2 cellular contexts compared by ENCODE assay signal in the genomic region with DNA sequence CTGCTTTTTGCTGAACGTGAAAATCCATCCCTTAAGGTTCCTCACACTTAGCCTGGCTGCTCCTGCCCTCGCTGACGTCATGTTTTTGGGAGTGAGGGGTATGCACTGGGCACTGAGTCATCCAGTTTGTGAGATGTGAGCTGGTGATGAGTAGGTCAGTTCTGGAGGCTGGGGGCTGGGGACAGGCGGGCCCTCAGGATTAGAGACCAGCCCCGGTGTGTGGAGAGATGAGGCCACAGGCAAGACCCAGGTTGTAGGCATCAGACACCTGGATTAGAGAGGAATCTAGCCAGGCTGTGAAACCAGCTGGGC.
A peak's percentile ranks its signal among the peaks of the same experiment; 100 is the strongest.
TF ChIP-seq lines count a peak whose summit lies in the region.

No MANE protein-coding gene starts in this region.

TF ChIP-seq in HepG2, 621 proteins besides CTCF, POLR2A, EP300 and RAD21:
- TF ChIP-seq KAT8 (CRISPR knock-in tag; IDR thresholded peaks at IDR 0.05) (no peak), ATF7 (IDR thresholded peaks at IDR 0.05) (peak; percentile 91), ATF7 (CRISPR knock-in tag; IDR thresholded peaks at IDR 0.05) (no peak), XBP1 (CRISPR knock-in tag; IDR thresholded peaks at IDR 0.05) (no peak), GLI4 (CRISPR knock-in tag; IDR thresholded peaks at IDR 0.05; ENCODE audit: borderline replicate concordance) (no peak), CREB1 (IDR thresholded peaks at IDR 0.05) (peak; percentile 90), CREB1 (CRISPR knock-in tag; IDR thresholded peaks at IDR 0.05) (no peak), HMG20A (CRISPR knock-in tag; IDR thresholded peaks at IDR 0.05; ENCODE audit: borderline replicate concordance) (no peak), KDM5A (IDR thresholded peaks at IDR 0.05; ENCODE audit: borderline replicate concordance, low read length) (no peak), ZNF430 (CRISPR knock-in tag; IDR thresholded peaks at IDR 0.05) (no peak)
- TF ChIP-seq, protein P1, sequence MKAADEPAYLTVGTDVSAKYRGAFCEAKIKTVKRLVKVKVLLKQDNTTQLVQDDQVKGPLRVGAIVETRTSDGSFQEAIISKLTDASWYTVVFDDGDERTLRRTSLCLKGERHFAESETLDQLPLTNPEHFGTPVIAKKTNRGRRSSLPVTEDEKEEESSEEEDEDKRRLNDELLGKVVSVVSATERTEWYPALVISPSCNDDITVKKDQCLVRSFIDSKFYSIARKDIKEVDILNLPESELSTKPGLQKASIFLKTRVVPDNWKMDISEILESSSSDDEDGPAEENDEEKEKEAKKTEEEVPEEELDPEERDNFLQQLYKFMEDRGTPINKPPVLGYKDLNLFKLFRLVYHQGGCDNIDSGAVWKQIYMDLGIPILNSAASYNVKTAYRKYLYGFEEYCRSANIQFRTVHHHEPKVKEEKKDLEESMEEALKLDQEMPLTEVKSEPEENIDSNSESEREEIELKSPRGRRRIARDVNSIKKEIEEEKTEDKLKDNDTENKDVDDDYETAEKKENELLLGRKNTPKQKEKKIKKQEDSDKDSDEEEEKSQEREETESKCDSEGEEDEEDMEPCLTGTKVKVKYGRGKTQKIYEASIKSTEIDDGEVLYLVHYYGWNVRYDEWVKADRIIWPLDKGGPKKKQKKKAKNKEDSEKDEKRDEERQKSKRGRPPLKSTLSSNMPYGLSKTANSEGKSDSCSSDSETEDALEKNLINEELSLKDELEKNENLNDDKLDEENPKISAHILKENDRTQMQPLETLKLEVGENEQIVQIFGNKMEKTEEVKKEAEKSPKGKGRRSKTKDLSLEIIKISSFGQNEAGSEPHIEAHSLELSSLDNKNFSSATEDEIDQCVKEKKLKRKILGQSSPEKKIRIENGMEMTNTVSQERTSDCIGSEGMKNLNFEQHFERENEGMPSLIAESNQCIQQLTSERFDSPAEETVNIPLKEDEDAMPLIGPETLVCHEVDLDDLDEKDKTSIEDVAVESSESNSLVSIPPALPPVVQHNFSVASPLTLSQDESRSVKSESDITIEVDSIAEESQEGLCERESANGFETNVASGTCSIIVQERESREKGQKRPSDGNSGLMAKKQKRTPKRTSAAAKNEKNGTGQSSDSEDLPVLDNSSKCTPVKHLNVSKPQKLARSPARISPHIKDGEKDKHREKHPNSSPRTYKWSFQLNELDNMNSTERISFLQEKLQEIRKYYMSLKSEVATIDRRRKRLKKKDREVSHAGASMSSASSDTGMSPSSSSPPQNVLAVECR (CRISPR knock-in tag; IDR thresholded peaks at IDR 0.05; ENCODE audit: borderline replicate concordance) = no peak

TF ChIP-seq in SK-N-SH treated with all-trans-retinoic acid at 6 μM for 48 hours, 23 proteins besides CTCF, POLR2A, EP300 and RAD21:
- TF ChIP-seq ZC3H10 (CRISPR knock-in tag; IDR thresholded peaks at IDR 0.05) (no peak), BACH2 (CRISPR knock-in tag; IDR thresholded peaks at IDR 0.05; ENCODE audit: borderline replicate concordance) (no peak), ISL1 (CRISPR knock-in tag; IDR thresholded peaks at IDR 0.05) (no peak), SNAI2 (CRISPR knock-in tag; IDR thresholded peaks at IDR 0.05) (no peak), ZFP30 (CRISPR knock-in tag; IDR thresholded peaks at IDR 0.05) (no peak), ESRRG (CRISPR knock-in tag; IDR thresholded peaks at IDR 0.05) (no peak), PPARA (CRISPR knock-in tag; IDR thresholded peaks at IDR 0.05; ENCODE audit: borderline replicate concordance) (no peak), ZFP3 (CRISPR knock-in tag; IDR thresholded peaks at IDR 0.05) (no peak), CSDC2 (CRISPR knock-in tag; IDR thresholded peaks at IDR 0.05) (no peak), ZNF8 (CRISPR knock-in tag; IDR thresholded peaks at IDR 0.05) (no peak), ARNTL (CRISPR knock-in tag; IDR thresholded peaks at IDR 0.05; ENCODE audit: borderline replicate concordance, low read depth) (no peak), ZNF565 (CRISPR knock-in tag; conservative IDR thresholded peaks at IDR 0.05; ENCODE audit: low read depth) (no peak), TOX (CRISPR knock-in tag; IDR thresholded peaks at IDR 0.05; ENCODE audit: borderline replicate concordance) (no peak), OSR1 (CRISPR knock-in tag; IDR thresholded peaks at IDR 0.05) (no peak), TCF4 (CRISPR knock-in tag; IDR thresholded peaks at IDR 0.05; ENCODE audit: borderline replicate concordance) (no peak)
- TF ChIP-seq, protein P2, sequence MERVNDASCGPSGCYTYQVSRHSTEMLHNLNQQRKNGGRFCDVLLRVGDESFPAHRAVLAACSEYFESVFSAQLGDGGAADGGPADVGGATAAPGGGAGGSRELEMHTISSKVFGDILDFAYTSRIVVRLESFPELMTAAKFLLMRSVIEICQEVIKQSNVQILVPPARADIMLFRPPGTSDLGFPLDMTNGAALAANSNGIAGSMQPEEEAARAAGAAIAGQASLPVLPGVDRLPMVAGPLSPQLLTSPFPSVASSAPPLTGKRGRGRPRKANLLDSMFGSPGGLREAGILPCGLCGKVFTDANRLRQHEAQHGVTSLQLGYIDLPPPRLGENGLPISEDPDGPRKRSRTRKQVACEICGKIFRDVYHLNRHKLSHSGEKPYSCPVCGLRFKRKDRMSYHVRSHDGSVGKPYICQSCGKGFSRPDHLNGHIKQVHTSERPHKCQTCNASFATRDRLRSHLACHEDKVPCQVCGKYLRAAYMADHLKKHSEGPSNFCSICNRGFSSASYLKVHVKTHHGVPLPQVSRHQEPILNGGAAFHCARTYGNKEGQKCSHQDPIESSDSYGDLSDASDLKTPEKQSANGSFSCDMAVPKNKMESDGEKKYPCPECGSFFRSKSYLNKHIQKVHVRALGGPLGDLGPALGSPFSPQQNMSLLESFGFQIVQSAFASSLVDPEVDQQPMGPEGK (CRISPR knock-in tag; IDR thresholded peaks at IDR 0.05; ENCODE audit: borderline replicate concordance) = no peak
- TF ChIP-seq, protein P3, sequence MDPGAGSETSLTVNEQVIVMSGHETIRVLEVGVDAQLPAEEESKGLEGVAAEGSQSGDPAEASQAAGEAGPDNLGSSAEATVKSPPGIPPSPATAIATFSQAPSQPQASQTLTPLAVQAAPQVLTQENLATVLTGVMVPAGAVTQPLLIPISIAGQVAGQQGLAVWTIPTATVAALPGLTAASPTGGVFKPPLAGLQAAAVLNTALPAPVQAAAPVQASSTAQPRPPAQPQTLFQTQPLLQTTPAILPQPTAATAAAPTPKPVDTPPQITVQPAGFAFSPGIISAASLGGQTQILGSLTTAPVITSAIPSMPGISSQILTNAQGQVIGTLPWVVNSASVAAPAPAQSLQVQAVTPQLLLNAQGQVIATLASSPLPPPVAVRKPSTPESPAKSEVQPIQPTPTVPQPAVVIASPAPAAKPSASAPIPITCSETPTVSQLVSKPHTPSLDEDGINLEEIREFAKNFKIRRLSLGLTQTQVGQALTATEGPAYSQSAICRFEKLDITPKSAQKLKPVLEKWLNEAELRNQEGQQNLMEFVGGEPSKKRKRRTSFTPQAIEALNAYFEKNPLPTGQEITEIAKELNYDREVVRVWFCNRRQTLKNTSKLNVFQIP (CRISPR knock-in tag; IDR thresholded peaks at IDR 0.05; ENCODE audit: borderline replicate concordance, low read depth) = no peak
- TF ChIP-seq, protein P4, sequence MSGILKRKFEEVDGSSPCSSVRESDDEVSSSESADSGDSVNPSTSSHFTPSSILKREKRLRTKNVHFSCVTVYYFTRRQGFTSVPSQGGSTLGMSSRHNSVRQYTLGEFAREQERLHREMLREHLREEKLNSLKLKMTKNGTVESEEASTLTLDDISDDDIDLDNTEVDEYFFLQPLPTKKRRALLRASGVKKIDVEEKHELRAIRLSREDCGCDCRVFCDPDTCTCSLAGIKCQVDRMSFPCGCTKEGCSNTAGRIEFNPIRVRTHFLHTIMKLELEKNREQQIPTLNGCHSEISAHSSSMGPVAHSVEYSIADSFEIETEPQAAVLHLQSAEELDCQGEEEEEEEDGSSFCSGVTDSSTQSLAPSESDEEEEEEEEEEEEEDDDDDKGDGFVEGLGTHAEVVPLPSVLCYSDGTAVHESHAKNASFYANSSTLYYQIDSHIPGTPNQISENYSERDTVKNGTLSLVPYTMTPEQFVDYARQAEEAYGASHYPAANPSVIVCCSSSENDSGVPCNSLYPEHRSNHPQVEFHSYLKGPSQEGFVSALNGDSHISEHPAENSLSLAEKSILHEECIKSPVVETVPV (CRISPR knock-in tag; IDR thresholded peaks at IDR 0.05) = no peak
- TF ChIP-seq, protein P5, sequence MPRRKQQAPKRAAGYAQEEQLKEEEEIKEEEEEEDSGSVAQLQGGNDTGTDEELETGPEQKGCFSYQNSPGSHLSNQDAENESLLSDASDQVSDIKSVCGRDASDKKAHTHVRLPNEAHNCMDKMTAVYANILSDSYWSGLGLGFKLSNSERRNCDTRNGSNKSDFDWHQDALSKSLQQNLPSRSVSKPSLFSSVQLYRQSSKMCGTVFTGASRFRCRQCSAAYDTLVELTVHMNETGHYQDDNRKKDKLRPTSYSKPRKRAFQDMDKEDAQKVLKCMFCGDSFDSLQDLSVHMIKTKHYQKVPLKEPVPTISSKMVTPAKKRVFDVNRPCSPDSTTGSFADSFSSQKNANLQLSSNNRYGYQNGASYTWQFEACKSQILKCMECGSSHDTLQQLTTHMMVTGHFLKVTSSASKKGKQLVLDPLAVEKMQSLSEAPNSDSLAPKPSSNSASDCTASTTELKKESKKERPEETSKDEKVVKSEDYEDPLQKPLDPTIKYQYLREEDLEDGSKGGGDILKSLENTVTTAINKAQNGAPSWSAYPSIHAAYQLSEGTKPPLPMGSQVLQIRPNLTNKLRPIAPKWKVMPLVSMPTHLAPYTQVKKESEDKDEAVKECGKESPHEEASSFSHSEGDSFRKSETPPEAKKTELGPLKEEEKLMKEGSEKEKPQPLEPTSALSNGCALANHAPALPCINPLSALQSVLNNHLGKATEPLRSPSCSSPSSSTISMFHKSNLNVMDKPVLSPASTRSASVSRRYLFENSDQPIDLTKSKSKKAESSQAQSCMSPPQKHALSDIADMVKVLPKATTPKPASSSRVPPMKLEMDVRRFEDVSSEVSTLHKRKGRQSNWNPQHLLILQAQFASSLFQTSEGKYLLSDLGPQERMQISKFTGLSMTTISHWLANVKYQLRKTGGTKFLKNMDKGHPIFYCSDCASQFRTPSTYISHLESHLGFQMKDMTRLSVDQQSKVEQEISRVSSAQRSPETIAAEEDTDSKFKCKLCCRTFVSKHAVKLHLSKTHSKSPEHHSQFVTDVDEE (CRISPR knock-in tag; IDR thresholded peaks at IDR 0.05) = no peak
- TF ChIP-seq, protein P6, sequence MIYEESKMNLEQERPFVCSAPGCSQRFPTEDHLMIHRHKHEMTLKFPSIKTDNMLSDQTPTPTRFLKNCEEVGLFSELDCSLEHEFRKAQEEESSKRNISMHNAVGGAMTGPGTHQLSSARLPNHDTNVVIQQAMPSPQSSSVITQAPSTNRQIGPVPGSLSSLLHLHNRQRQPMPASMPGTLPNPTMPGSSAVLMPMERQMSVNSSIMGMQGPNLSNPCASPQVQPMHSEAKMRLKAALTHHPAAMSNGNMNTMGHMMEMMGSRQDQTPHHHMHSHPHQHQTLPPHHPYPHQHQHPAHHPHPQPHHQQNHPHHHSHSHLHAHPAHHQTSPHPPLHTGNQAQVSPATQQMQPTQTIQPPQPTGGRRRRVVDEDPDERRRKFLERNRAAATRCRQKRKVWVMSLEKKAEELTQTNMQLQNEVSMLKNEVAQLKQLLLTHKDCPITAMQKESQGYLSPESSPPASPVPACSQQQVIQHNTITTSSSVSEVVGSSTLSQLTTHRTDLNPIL (CRISPR knock-in tag; IDR thresholded peaks at IDR 0.05; ENCODE audit: low read depth) = no peak
